24 cellular contexts compared by ENCODE assay signal in genomic region chr6:30928677-30929076, GRCh38. TPM values are rescaled to one million over a fixed set of nuclear protein-coding genes. Genes with fewer than 3 reads are reported as not detected.
"Had no signal": no experiment of that assay in that cellular context is flagged by ENCODE, and none has a peak within 500 bp of the region (broad histone marks: within the 10 kb centered on the region; RNA-seq: fewer than 3 reads in every experiment).

No MANE protein-coding gene starts in this region.

- H3K9ac ChIP-seq: KMS-11 had no signal

- DNase-seq: activated B cell treated with CpG ODN at 0.5 μM for 24 hours; activated CD4-positive, alpha-beta memory T cell treated with anti-CD3 and anti-CD28 coated beads, Interleukin-2, amount 10 ng/mL, durations not matched to agents 7 days and 5 days; activated CD4-positive, alpha-beta T cell treated with anti-CD3 and anti-CD28 coated beads for 1 hour; activated CD4-positive, alpha-beta T cell treated with anti-CD3 and anti-CD28 coated beads, Interleukin-2, amount 50 U/mL, for 1 hour; activated CD8-positive, alpha-beta memory T cell treated with anti-CD3 and anti-CD28 coated beads, Interleukin-2, amount 50 U/mL, for 48 hours; activated naive CD4-positive, alpha-beta T cell treated with anti-CD3 and anti-CD28 coated beads, Interleukin-2, amount 50 U/mL, for 16 hours; activated naive CD8-positive, alpha-beta T cell treated with anti-CD3 and anti-CD28 coated beads, Interleukin-2, amount 10 ng/mL, durations not matched to agents 7 days and 5 days; activated T-cell treated with anti-CD3 and anti-CD28 coated beads, Interleukin-2, amount 50 U/mL, for 1 hour; adrenal gland; anterior cingulate cortex; caudate nucleus; NCI-H146; NCI-H187 treated with DMSO at 0.1 percent for 48 hours; NCI-H2081 treated with DMSO at 0.1 percent for 48 hours; NCI-H446; NCI-H524; PC-3; SHP77; T-helper 17 cell; T-helper 9 cell had no signal

- FAIRE-seq: RCC 7860 had no signal

- H3K4me3 ChIP-seq: adrenal gland, SJSA1 had no signal

- H3K27ac ChIP-seq: adrenal gland, KMS-11, SJSA1 had no signal

- H3K27me3 ChIP-seq: adrenal gland, SJSA1 had no signal

- H3K27ac Mint-ChIP-seq: activated B cell treated with CpG ODN at 0.5 μM for 24 hours; activated CD4-positive, alpha-beta memory T cell treated with anti-CD3 and anti-CD28 coated beads, Interleukin-2, amount 10 ng/mL, durations not matched to agents 7 days and 5 days; T-helper 17 cell had no signal

- H3K9me3 ChIP-seq: adrenal gland, SJSA1 had no signal

- H3K27me3 Mint-ChIP-seq: activated CD4-positive, alpha-beta memory T cell treated with anti-CD3 and anti-CD28 coated beads, Interleukin-2, amount 10 ng/mL, durations not matched to agents 7 days and 5 days; activated naive CD8-positive, alpha-beta T cell treated with anti-CD3 and anti-CD28 coated beads, Interleukin-2, amount 10 ng/mL, durations not matched to agents 7 days and 5 days; T-helper 17 cell had no signal

- H3K4me2 ChIP-seq: KMS-11 had no signal

- H3K4me3 Mint-ChIP-seq: activated B cell treated with CpG ODN at 0.5 μM for 24 hours; activated CD4-positive, alpha-beta memory T cell treated with anti-CD3 and anti-CD28 coated beads, Interleukin-2, amount 10 ng/mL, durations not matched to agents 7 days and 5 days; activated naive CD8-positive, alpha-beta T cell treated with anti-CD3 and anti-CD28 coated beads, Interleukin-2, amount 10 ng/mL, durations not matched to agents 7 days and 5 days; T-helper 17 cell had no signal

- H3K4me1 ChIP-seq: adrenal gland, SJSA1 had no signal

- ATAC-seq: PC-3, T-helper 17 cell had no signal

- H3K4me1 Mint-ChIP-seq: activated B cell treated with CpG ODN at 0.5 μM for 24 hours; activated CD4-positive, alpha-beta memory T cell treated with anti-CD3 and anti-CD28 coated beads, Interleukin-2, amount 10 ng/mL, durations not matched to agents 7 days and 5 days; activated naive CD8-positive, alpha-beta T cell treated with anti-CD3 and anti-CD28 coated beads, Interleukin-2, amount 10 ng/mL, durations not matched to agents 7 days and 5 days had no signal

RNA-seq across cellular contexts. Expression of gene SFTA2, which starts 3.3 kb away (rescaled TPM):
- total RNA-seq: activated B cell treated with CpG ODN at 0.5 μM for 24 hours; activated CD4-positive, alpha-beta memory T cell treated with anti-CD3 and anti-CD28 coated beads, Interleukin-2, amount 10 ng/mL, durations not matched to agents 7 days and 5 days; activated naive CD8-positive, alpha-beta T cell treated with anti-CD3 and anti-CD28 coated beads, Interleukin-2, amount 10 ng/mL, durations not matched to agents 7 days and 5 days; cerebellum; PC-3; SJSA1; T-helper 17 cell had no signal

RNA-seq across cellular contexts. Expression of gene MUCL3, which starts 12.1 kb away (rescaled TPM):
- total RNA-seq: activated B cell treated with CpG ODN at 0.5 μM for 24 hours; activated CD4-positive, alpha-beta memory T cell treated with anti-CD3 and anti-CD28 coated beads, Interleukin-2, amount 10 ng/mL, durations not matched to agents 7 days and 5 days; activated naive CD8-positive, alpha-beta T cell treated with anti-CD3 and anti-CD28 coated beads, Interleukin-2, amount 10 ng/mL, durations not matched to agents 7 days and 5 days; adrenal gland; cerebellum; SJSA1; T-helper 17 cell had no signal
